In the genomic region with DNA sequence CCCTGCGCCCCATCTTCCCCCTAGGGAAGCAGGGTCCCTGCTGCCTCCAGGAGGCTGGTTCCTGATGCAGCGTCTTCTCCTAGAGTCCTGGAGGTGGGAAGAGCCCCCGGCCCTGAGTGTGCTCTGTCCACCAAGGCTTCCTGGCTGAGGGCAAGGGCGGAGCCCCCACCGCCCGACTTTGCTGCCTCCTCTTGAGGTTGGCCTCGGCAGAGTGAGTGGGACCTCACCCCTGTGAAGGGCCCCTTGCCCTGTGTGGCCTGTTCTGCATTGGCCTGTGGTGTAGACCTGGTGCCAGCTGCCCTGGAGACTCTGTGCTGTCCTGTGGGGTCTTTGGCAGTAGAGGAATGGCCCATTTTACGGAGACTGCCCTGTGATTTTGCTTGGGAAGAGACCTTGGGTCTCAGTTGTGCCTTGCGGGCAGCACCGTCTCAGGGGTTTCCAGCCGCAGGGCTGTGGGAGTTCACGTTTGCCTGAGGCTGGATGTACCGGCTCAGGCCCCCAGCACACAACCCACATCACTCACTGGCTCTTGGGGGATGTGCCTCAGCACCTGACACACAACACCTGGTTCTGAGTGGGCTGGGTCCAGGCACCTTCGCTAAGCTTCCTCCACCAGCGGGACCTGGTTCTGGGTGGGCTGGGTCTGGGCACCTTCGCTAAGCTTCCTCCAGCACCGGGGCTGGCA, we compare ENCODE assay signal across 8 cellular contexts.
A peak's percentile ranks its signal among the peaks of the same experiment; 100 is the strongest.
DNase-seq lines count a peak whose midpoint lies in the region; ATAC-seq and TF ChIP-seq lines count a peak whose summit lies in the region.

No MANE protein-coding gene starts in this region.

- peaks cover 51% of the 10 kb centered on the region for H3K4me1 Mint-ChIP-seq in CD8-positive, alpha-beta T cell (ENCODE audit: low read depth)

- H3K9me2 ChIP-seq in Loucy (replicated peaks; ENCODE audit: low read depth, low read length), result no peaks in the 10 kb centered on the region

- peaks cover 30% of the 10 kb centered on the region for H3K36me3 ChIP-seq in CD8-positive, alpha-beta T cell (ENCODE audit: insufficient read depth, low read length)
- H3K36me3 ChIP-seq in Loucy (ENCODE audit: insufficient read depth, low read length), result peaks cover 32% of the 10 kb centered on the region; the same call in 1 of the 2 replicates
- H3K36me3 ChIP-seq in skeletal muscle satellite cell (ENCODE audit: insufficient read depth, low read length), result peaks cover 44% of the 10 kb centered on the region

- H3K9me3 ChIP-seq in CD8-positive, alpha-beta T cell (ENCODE audit: low read length), result no peaks in the 10 kb centered on the region
- H3K9me3 ChIP-seq in Loucy (ENCODE audit: insufficient read depth, low read depth, low read length) (no peaks in the 10 kb centered on the region), skeletal muscle satellite cell (replicated peaks; ENCODE audit: low read length) (no peaks in the 10 kb centered on the region)

- H3K4me2 ChIP-seq in Loucy (ENCODE audit: low read depth, low read length, poor library complexity, severe bottlenecking), result peak overlapping the region; percentile 90
- no peak overlapping the region for H3K4me2 ChIP-seq in skeletal muscle satellite cell (ENCODE audit: low read length)

- intact Hi-C loops in CD8-positive, alpha-beta T cell (cut with DNase I, micrococcal nuclease), result loop anchor here (1.0 to 2.0 kb wide), 4 partner anchors 14 to 168 kb away; partner anchors contain the start of genes MORN1 (in 1 of the 2) and RER1 (in 1 of the 2)
- intact Hi-C loops in dorsolateral prefrontal cortex (cut with DNase I), result no loop called here

- H3K9ac ChIP-seq in Loucy (ENCODE audit: low read depth, low read length, poor library complexity, severe bottlenecking), result peak overlapping the region; percentile 82
- H3K9ac ChIP-seq in skeletal muscle satellite cell (ENCODE audit: low read depth, low read length), result peak overlapping the region; percentile 21

- peaks cover 59% of the 10 kb centered on the region for H3K4me1 ChIP-seq in CD8-positive, alpha-beta T cell (ENCODE audit: insufficient read depth, low read length)
- peaks cover 42% of the 10 kb centered on the region for H3K4me1 ChIP-seq in Loucy (ENCODE audit: insufficient read depth, low read length, poor library complexity, severe bottlenecking)
- H3K4me1 ChIP-seq in skeletal muscle satellite cell (ENCODE audit: control insufficient read depth, insufficient read depth, low read length), result peaks cover 30% of the 10 kb centered on the region

- H3K9me3 Mint-ChIP-seq in CD8-positive, alpha-beta T cell, result no peaks in the 10 kb centered on the region

- no peaks in the 10 kb centered on the region for H3K27me3 ChIP-seq in CD8-positive, alpha-beta T cell (ENCODE audit: insufficient read depth, low read length)
- H3K27me3 ChIP-seq in Loucy (ENCODE audit: insufficient read depth, low read length, poor library complexity, severe bottlenecking), result no peaks in the 10 kb centered on the region
- H3K27me3 ChIP-seq in dorsolateral prefrontal cortex, result no peaks in the 10 kb centered on the region
- no peaks in the 10 kb centered on the region for H3K27me3 ChIP-seq in skeletal muscle satellite cell (ENCODE audit: control insufficient read depth, insufficient read depth, low read length)

- H3K36me3 Mint-ChIP-seq in CD8-positive, alpha-beta T cell, result peaks cover 31% of the 10 kb centered on the region

- no peak for ATAC-seq in CD8-positive, alpha-beta T cell
- no peak for ATAC-seq in HG02798 (IDR thresholded peaks at IDR 0.05; ENCODE audit: poor library complexity, unreplicated experiment)

- peaks cover 8% of the 10 kb centered on the region for H4K20me1 ChIP-seq in Loucy (ENCODE audit: insufficient read depth, low read length, poor library complexity, severe bottlenecking)

- POLR2A ChIA-PET in CD8-positive, alpha-beta T cell (lab: Charles Lee), result interaction anchor here (0.8 to 3.2 kb wide), 15 partner anchors 10 to 284 kb away, joined by 3 to 30 read pairs (median 5); partner anchors contain the start of genes MORN1, RER1 and SKI

- DNase-seq in CD8-positive, alpha-beta T cell, result peak in 1 of 7 experiments; percentile 62
- DNase-seq in dorsolateral prefrontal cortex (no peak), HuH-7 (ENCODE audit: low spot score) (no peak), NCI-H1092 (lab: John Stamatoyannopoulos, UW) (no peak), GM03348 (ENCODE audit: low spot score) (no peak)

- CTCF ChIA-PET in CD8-positive, alpha-beta T cell (lab: Charles Lee), result interaction anchor here (1.6 kb wide), 1 partner anchor 14 kb away, joined by 9 read pairs; no protein-coding TSS in a partner anchor

- peak overlapping the region; percentile 98 for H3K27ac Mint-ChIP-seq in CD8-positive, alpha-beta T cell

- no peaks in the 10 kb centered on the region for H3K27me3 Mint-ChIP-seq in CD8-positive, alpha-beta T cell (ENCODE audit: low read depth)

- H3K79me2 ChIP-seq in Loucy (ENCODE audit: insufficient read depth, low read length), result peaks cover 48% of the 10 kb centered on the region

- TF ChIP-seq CTCF in CD8-positive, alpha-beta T cell (IDR thresholded peaks at IDR 0.05), result no peak
- TF ChIP-seq CTCF in Loucy (conservative IDR thresholded peaks at IDR 0.05; ENCODE audit: low read length) (no peak), dorsolateral prefrontal cortex (IDR thresholded peaks at IDR 0.05 in 54 of 56, conservative IDR thresholded peaks at IDR 0.05 in 2 of 56; ENCODE audit: low read depth in 1 of 56, partially characterized antibody in 56 of 56) (no peak)

- H2AFZ ChIP-seq in Loucy (ENCODE audit: low read length), result no peak overlapping the region

- H3K27ac ChIP-seq in CD8-positive, alpha-beta T cell (ENCODE audit: low read depth, low read length), result peak overlapping the region; percentile 99
- peak overlapping the region in 54 of 59 donors; percentile 3 to 96 (median 70) for H3K27ac ChIP-seq in dorsolateral prefrontal cortex

- peak overlapping the region; percentile 82 for H3K4me3 Mint-ChIP-seq in CD8-positive, alpha-beta T cell

- H3F3A ChIP-seq in Loucy (ENCODE audit: low read depth), result peaks cover 15% of the 10 kb centered on the region

- H3K4me3 ChIP-seq in CD8-positive, alpha-beta T cell (ENCODE audit: low read depth, low read length), result peak overlapping the region; percentile 48
- H3K4me3 ChIP-seq in Loucy (ENCODE audit: low read length, poor library complexity, severe bottlenecking), result peak overlapping the region; percentile 62
- H3K4me3 ChIP-seq in dorsolateral prefrontal cortex, result peak overlapping the region in 5 of 59 donors; percentile 10 to 47 (median 45)
- H3K4me3 ChIP-seq in skeletal muscle satellite cell (ENCODE audit: low read length), result no peak overlapping the region

Comparison
In these comparisons a context has a peak if more than half of its experiments do, and no peak if none do; other contexts are left out.
1. intact Hi-C loops: an anchor here in CD8-positive, alpha-beta T cell (1.0 to 2.0 kb wide); none called in dorsolateral prefrontal cortex.